In genomic region chr7:44990520-44991023, GRCh38 we compare ENCODE assay signal across 1 cellular context.
A peak's percentile ranks its signal among the peaks of the same experiment; 100 is the strongest.
TF ChIP-seq lines count a peak whose summit lies in the region.

No MANE protein-coding gene starts in this region.

TF ChIP-seq in K562, 482 proteins besides CTCF, POLR2A, EP300 and RAD21 (continued from another document and continues in another):
- TF ChIP-seq HMBOX1 (IDR thresholded peaks at IDR 0.05) (0 out of 2 replicates have a peak, but pooled peaks have one; percentile 38), MEF2D (tag; conservative IDR thresholded peaks at IDR 0.05; ENCODE audit: low read depth) (peak; percentile 94), ZNF583 (CRISPR knock-in tag; IDR thresholded peaks at IDR 0.05) (no peak), SOX6 (IDR thresholded peaks at IDR 0.05) (peak; percentile 86), ZBTB12 (CRISPR knock-in tag; IDR thresholded peaks at IDR 0.05) (no peak), MLLT1 (IDR thresholded peaks at IDR 0.05) (no peak), RCOR1 (IDR thresholded peaks at IDR 0.05; ENCODE audit: borderline replicate concordance in 1 of 2, low read depth in 2 of 2, low read length in 2 of 2) (peak; percentile 70 to 86; a peak in 3 of 4 replicates), TGIF2 (CRISPR knock-in tag; IDR thresholded peaks at IDR 0.05) (no peak), RHOXF2B (CRISPR knock-in tag; conservative IDR thresholded peaks at IDR 0.05) (no peak), PYGO2 (tag; IDR thresholded peaks at IDR 0.05) (no peak), E2F3 (CRISPR knock-in tag; IDR thresholded peaks at IDR 0.05) (no peak), NFATC3 (IDR thresholded peaks at IDR 0.05) (no peak), ZNF644 (tag; IDR thresholded peaks at IDR 0.05; ENCODE audit: low read depth) (no peak), STAT5A (IDR thresholded peaks at IDR 0.05; ENCODE audit: borderline replicate concordance, low read length) (no peak), NBN (IDR thresholded peaks at IDR 0.05; ENCODE audit: low read depth) (no peak), ETS2 (tag; IDR thresholded peaks at IDR 0.05; ENCODE audit: borderline replicate concordance, poor library complexity, severe bottlenecking) (no peak), ILK (tag; IDR thresholded peaks at IDR 0.05; ENCODE audit: borderline replicate concordance, low read depth) (no peak), FOXK2 (conservative IDR thresholded peaks at IDR 0.05 in 1 of 2, IDR thresholded peaks at IDR 0.05 in 1 of 2; ENCODE audit: low read depth in 2 of 2) (no peak), KDM1A (IDR thresholded peaks at IDR 0.05) (peak; percentile 98), ZNF316 (IDR thresholded peaks at IDR 0.05) (no peak), ATF3 (IDR thresholded peaks at IDR 0.05) (peak; percentile 15; the same call in 1 of the 2 replicates), ATF3 (CRISPR knock-in tag; conservative IDR thresholded peaks at IDR 0.05) (no peak), CREB1 (IDR thresholded peaks at IDR 0.05) (no peak), CREB1 (CRISPR knock-in tag; IDR thresholded peaks at IDR 0.05) (no peak), USF1 (CRISPR knock-in tag; IDR thresholded peaks at IDR 0.05) (no peak), TFE3 (CRISPR knock-in tag; IDR thresholded peaks at IDR 0.05) (no peak), SIN3B (IDR thresholded peaks at IDR 0.05; ENCODE audit: low read depth) (no peak), HNRNPL (IDR thresholded peaks at IDR 0.05; ENCODE audit: low read depth, low read length) (no peak), ZNF518B (CRISPR knock-in tag; IDR thresholded peaks at IDR 0.05) (no peak), ZNF133 (CRISPR knock-in tag; IDR thresholded peaks at IDR 0.05) (no peak), MNT (conservative IDR thresholded peaks at IDR 0.05) (0 out of 4 replicates have a peak, but pooled peaks of 1 of the 2 experiments have one; percentile 30), E4F1 (CRISPR knock-in tag; IDR thresholded peaks at IDR 0.05; ENCODE audit: borderline replicate concordance) (no peak), HES1 (IDR thresholded peaks at IDR 0.05; ENCODE audit: low read depth) (no peak), ERF (CRISPR knock-in tag; IDR thresholded peaks at IDR 0.05) (no peak), ZNF707 (CRISPR knock-in tag; conservative IDR thresholded peaks at IDR 0.05) (no peak), GMEB1 (CRISPR knock-in tag; IDR thresholded peaks at IDR 0.05) (no peak), C11orf30 (IDR thresholded peaks at IDR 0.05; ENCODE audit: low read depth) (no peak), SRSF3 (IDR thresholded peaks at IDR 0.05; ENCODE audit: insufficient read depth, low read length) (no peak), ARNT (IDR thresholded peaks at IDR 0.05) (no peak), IRF2 (CRISPR knock-in tag; IDR thresholded peaks at IDR 0.05) (no peak), ESRRA (IDR thresholded peaks at IDR 0.05; ENCODE audit: borderline replicate concordance, low read depth) (no peak), KDM5B (IDR thresholded peaks at IDR 0.05; ENCODE audit: insufficient replicate concordance, low read depth, low read length) (no peak), TRIM28 (IDR thresholded peaks at IDR 0.05) (no peak), ZNF717 (CRISPR knock-in tag; IDR thresholded peaks at IDR 0.05) (no peak), GATAD2A (IDR thresholded peaks at IDR 0.05) (no peak)
